1 cellular context compared by ENCODE assay signal in the genomic region with DNA sequence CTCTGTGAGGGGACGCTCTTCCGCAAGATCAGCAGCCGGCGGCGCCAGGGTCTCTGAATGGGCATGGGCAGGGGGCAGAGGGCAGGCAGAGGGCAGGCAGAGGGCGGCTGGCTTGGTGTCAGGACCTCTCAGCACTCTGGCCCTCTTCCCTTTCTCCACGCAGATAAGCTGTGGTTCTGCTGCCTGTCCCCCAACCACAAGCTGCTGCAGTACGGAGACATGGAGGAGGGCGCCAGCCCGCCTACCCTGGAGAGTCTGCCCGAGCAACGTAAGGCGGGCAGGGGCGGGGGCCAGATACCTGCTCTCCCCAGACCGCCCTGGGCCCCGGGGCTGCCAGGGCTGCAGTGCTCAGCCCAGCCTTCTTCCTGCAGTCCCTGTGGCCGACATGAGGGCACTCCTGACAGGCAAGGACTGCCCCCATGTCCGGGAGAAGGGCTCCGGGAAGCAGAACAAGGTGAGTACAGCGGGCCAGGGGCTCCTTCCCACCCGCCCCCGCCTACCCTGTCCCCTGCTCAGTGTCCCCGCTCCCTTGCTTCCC.
TF ChIP-seq lines count a peak whose summit lies in the region.

No MANE protein-coding gene starts in this region.

TF ChIP-seq in K562, 482 proteins besides CTCF, POLR2A, EP300 and RAD21:
- TF ChIP-seq MYNN (IDR thresholded peaks at IDR 0.05) = no peak
- TF ChIP-seq MYNN (CRISPR knock-in tag; IDR thresholded peaks at IDR 0.05) = no peak
- 0 out of 2 replicates have a peak, but pooled peaks have one; percentile 11 for TF ChIP-seq RBFOX2 (IDR thresholded peaks at IDR 0.05; ENCODE audit: low read depth, low read length)
